9 cellular contexts compared by ENCODE assay signal in the genomic region with DNA sequence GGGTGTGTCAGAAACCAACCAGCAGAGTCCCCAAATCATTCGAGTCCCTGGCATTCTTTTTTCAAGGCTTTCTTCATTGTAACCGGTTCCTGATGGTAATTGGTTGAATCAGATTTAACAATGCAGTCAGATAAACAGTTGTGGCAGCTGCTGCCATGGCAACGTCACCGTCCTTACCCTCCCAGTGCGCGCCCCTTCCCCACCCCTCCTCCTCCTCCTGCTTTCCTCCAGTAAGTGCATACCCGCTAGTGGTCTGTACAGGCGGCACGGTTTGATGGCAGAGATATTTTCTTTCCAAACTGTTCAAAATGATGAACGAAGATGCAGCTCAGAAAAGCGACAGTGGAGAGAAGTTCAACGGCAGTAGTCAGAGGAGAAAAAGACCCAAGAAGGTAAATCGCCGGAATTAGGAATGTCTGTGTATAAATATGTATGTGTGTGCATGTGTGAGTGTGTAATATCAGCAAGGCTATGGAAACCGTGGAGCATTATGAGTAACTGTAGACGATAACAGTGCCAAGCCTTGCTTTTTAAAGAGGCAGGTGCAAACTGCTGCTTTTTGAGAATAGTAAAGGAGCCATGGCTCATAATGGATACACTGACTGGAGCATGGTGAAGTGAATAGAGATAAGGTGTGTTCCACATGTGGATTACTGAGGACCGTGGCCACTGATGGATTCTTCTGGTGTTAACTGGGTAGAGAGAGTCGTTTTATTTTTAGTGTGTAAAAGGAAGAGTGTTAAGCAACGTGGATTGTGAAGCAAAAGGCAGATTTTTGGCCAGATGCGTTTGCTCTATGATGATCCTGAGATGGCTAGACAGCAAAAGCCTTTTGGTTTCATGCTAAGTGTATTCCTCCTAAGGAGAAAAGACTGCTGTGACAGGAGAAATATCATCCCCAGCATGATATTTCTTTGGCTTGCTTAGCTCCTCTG. TPM values are rescaled to one million over a fixed set of nuclear protein-coding genes. Genes with fewer than 3 reads are reported as not detected.
DNase-seq lines count a peak whose midpoint lies in the region; ATAC-seq and TF ChIP-seq lines count a peak whose summit lies in the region.
"Had no signal": no experiment of that assay in that cellular context is flagged by ENCODE, and none has a peak within 500 bp of the region (broad histone marks: within the 10 kb centered on the region; RNA-seq: fewer than 3 reads in every experiment).

A gene (plus strand): TSS at position 233 of the 935 bp plus-strand sequence. CDS start 76 bp downstream, at position 309.

- H4K20me1 ChIP-seq in smooth muscle cell (ENCODE audit: low read depth): no peaks in the 10 kb centered on the region

- H3K27me3 ChIP-seq in adrenal gland: no peaks in the 10 kb centered on the region
- no peaks in the 10 kb centered on the region for H3K27me3 ChIP-seq in iPS-15b (ENCODE audit: control insufficient read depth, insufficient read depth, low read length)
- H3K27me3 ChIP-seq in smooth muscle cell (ENCODE audit: low read depth): no peaks in the 10 kb centered on the region

- no peak within 1 kb of the TSS for H3K9ac ChIP-seq in iPS-15b (ENCODE audit: low read depth, low read length)
- H3K9ac ChIP-seq in smooth muscle cell (ENCODE audit: low read depth): no peak within 1 kb of the TSS

- peak within 1 kb of the TSS in 3 of 4 donors; percentile 2 to 43 (median 18) for H3K4me3 ChIP-seq in adrenal gland
- H3K4me3 ChIP-seq in iPS-15b (ENCODE audit: low read depth, low read length): peak within 1 kb of the TSS; percentile 39
- no peak within 1 kb of the TSS for H3K4me3 ChIP-seq in smooth muscle cell
- H3K4me3 ChIP-seq: PC-9 had no signal

- H3K79me2 ChIP-seq in smooth muscle cell (ENCODE audit: low read depth): no peaks in the 10 kb centered on the region

- TF ChIP-seq CTCF in adrenal gland (IDR thresholded peaks at IDR 0.05): no peak
- no peak for TF ChIP-seq CTCF in smooth muscle cell (IDR thresholded peaks at IDR 0.05; ENCODE audit: borderline replicate concordance, insufficient read depth, poor library complexity, severe bottlenecking)

- no peaks in the 10 kb centered on the region for H3F3A ChIP-seq in smooth muscle cell (ENCODE audit: low read depth)

- H3K4me2 ChIP-seq in smooth muscle cell: peak within 1 kb of the TSS; percentile 11
- H3K4me2 ChIP-seq: PC-9 had no signal

- no peak within 1 kb of the TSS for H2AFZ ChIP-seq in smooth muscle cell (ENCODE audit: low read depth)
- H2AFZ ChIP-seq: PC-9 had no signal

- H3K9me3 ChIP-seq in adrenal gland (replicated peaks in 1 of 3) (no peaks in the 10 kb centered on the region), iPS-15b (ENCODE audit: control insufficient read depth, insufficient read depth, low read length) (no peaks in the 10 kb centered on the region), smooth muscle cell (replicated peaks; ENCODE audit: low read depth) (no peaks in the 10 kb centered on the region)

- intact Hi-C loops in adrenal gland (cut with DNase I): no loop called here

- DNase-seq in NCI-H1092 treated with DMSO at 0.1 percent for 48 hours (lab: John Stamatoyannopoulos, UW) (peak; percentile 81), adrenal gland (peak in 6 of 7 donors; percentile 21 to 79 (median 63)), smooth muscle cell (lab: John Stamatoyannopoulos, UW; ENCODE audit: unreplicated experiment) (no peak), HK-2 (ENCODE audit: unreplicated experiment) (no peak)
- DNase-seq in stimulated activated CD4-positive, alpha-beta T cell treated with anti-CD3 and anti-CD28 coated beads, Interleukin-2, amount 100 ng/mL, for 48 hours: no peak
- DNase-seq in activated CD8-positive, alpha-beta memory T cell treated with anti-CD3 and anti-CD28 coated beads, Interleukin-2, amount 50 U/mL, for 48 hours: no peak
- DNase-seq: PC-9 had no signal

- no peaks in the 10 kb centered on the region for H3K4me1 ChIP-seq in adrenal gland (replicated peaks in 1 of 2)
- H3K4me1 ChIP-seq in iPS-15b (ENCODE audit: control insufficient read depth, insufficient read depth, low read length): peaks cover 18% of the 10 kb centered on the region
- peaks cover 12% of the 10 kb centered on the region for H3K4me1 ChIP-seq in smooth muscle cell (ENCODE audit: low read depth)

- peak in 1 of 2 donors; percentile 47 for TF ChIP-seq POLR2A in adrenal gland (IDR thresholded peaks at IDR 0.05)

- WGBS in adrenal gland, 4 donors: 12 to 17% (median 14%) methylated on average over 20 of the region's 20 CpGs
- WGBS in smooth muscle cell (ENCODE audit: low lambda C conversion rate): 47% methylated on average over 20 of the region's 20 CpGs

- H3K27ac ChIP-seq in adrenal gland: peak within 1 kb of the TSS in 2 of 5 donors; percentile 49 to 60
- H3K27ac ChIP-seq in smooth muscle cell (ENCODE audit: low read depth): no peak within 1 kb of the TSS
- H3K27ac ChIP-seq: PC-9 had no signal

- H3K36me3 ChIP-seq in adrenal gland (replicated peaks in 1 of 2) (no peaks in the 10 kb centered on the region), iPS-15b (ENCODE audit: control insufficient read depth, insufficient read depth, low read length) (no peaks in the 10 kb centered on the region), smooth muscle cell (ENCODE audit: low read depth) (no peaks in the 10 kb centered on the region)

- no peak for ATAC-seq in GM19455 (IDR thresholded peaks at IDR 0.05; ENCODE audit: unreplicated experiment)

RNA-seq across cellular contexts. Expression of the gene that starts here (rescaled TPM):
- total RNA-seq in adrenal gland: 100 to 1,000 TPM in 1 of 8 donors, 10 to 100 TPM in 7; 27.1 to 229 (median 60.1) TPM
- polyA plus RNA-seq in adrenal gland: 10 to 100 TPM in 2 of 3 donors, 1 to 10 TPM in 1; 6.5 to 21.2 (median 14.2) TPM
- total RNA-seq in smooth muscle cell: 8.1 and 9.5 TPM in 2 replicates
- polyA plus RNA-seq in smooth muscle cell: 2.1 and 2.2 TPM in 2 replicates

Comparison
In these comparisons a context has a peak if more than half of its experiments do, and no peak if none do; other contexts are left out.
1. DNase-seq: peak in NCI-H1092 treated with DMSO at 0.1 percent for 48 hours (single experiment) and adrenal gland (6 of 7); none in smooth muscle cell (single experiment), stimulated activated CD4-positive, alpha-beta T cell treated with anti-CD3 and anti-CD28 coated beads, Interleukin-2, amount 100 ng/mL, for 48 hours (0 of 2), activated CD8-positive, alpha-beta memory T cell treated with anti-CD3 and anti-CD28 coated beads, Interleukin-2, amount 50 U/mL, for 48 hours (single experiment) and HK-2 (single experiment).